Comparison of ENCODE assay signal across 1 cellular context in genomic region chr2:136767030-136767429, GRCh38.
TF ChIP-seq lines count a peak whose summit lies in the region.

No MANE protein-coding gene starts in this region.

TF ChIP-seq in SK-N-SH treated with all-trans-retinoic acid at 6 μM for 48 hours, 23 proteins besides CTCF, POLR2A, EP300 and RAD21 (continued from another document):
- no peak for TF ChIP-seq TSHZ2 (CRISPR knock-in tag; IDR thresholded peaks at IDR 0.05)
- no peak for TF ChIP-seq ARNTL (CRISPR knock-in tag; IDR thresholded peaks at IDR 0.05; ENCODE audit: borderline replicate concordance, low read depth)
- no peak for TF ChIP-seq ISL1 (CRISPR knock-in tag; IDR thresholded peaks at IDR 0.05)
- TF ChIP-seq GLIS3 (CRISPR knock-in tag; IDR thresholded peaks at IDR 0.05) = no peak
- TF ChIP-seq PPARA (CRISPR knock-in tag; IDR thresholded peaks at IDR 0.05; ENCODE audit: borderline replicate concordance) = no peak
- no peak for TF ChIP-seq ZFP3 (CRISPR knock-in tag; IDR thresholded peaks at IDR 0.05)
- TF ChIP-seq TOX (CRISPR knock-in tag; IDR thresholded peaks at IDR 0.05; ENCODE audit: borderline replicate concordance) = no peak
